16 cellular contexts compared by ENCODE assay signal in the genomic region with DNA sequence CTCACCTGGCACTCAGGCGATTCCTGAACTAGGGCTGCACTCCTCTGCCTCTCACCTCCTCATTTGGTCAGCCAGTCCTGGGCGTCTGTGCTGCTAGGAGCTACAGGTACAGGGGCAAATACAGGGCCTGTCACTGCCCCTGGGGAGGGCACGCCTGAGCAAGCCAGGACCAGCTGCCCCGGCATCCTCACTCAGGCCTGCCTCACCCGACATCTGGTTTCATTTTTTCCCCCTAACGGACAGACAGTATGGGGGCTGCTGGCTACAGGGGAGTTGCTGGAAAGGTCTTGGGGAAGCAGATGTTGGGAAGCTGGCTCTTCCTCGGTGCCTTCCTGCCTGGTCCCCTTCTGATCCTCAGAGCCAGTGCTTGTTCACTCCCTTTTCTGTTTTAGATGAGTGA.
DNase-seq lines count a peak whose midpoint lies in the region; ATAC-seq and TF ChIP-seq lines count a peak whose summit lies in the region.
"Had no signal": no experiment of that assay in that cellular context is flagged by ENCODE, and none has a peak within 500 bp of the region (broad histone marks: within the 10 kb centered on the region; RNA-seq: fewer than 3 reads in every experiment).

No MANE protein-coding gene starts in this region.

- no peaks in the 10 kb centered on the region for H3K9me3 Mint-ChIP-seq in dendritic cell treated with granulocyte-macrophage colony-stimulating factor and Interleukin-4, amounts not matched to agents 40 ng/mL and 50 ng/mL, for 4 days
- H3K9me3 Mint-ChIP-seq: activated naive CD4-positive, alpha-beta T cell treated with anti-CD3 and anti-CD28 coated beads, Interleukin-2, amount 50 U/mL, for 24 hours had no signal

- H3K27me3 Mint-ChIP-seq in dendritic cell treated with granulocyte-macrophage colony-stimulating factor and Interleukin-4, amounts not matched to agents 40 ng/mL and 50 ng/mL, for 4 days: no peaks in the 10 kb centered on the region
- H3K27me3 Mint-ChIP-seq: activated naive CD4-positive, alpha-beta T cell treated with anti-CD3 and anti-CD28 coated beads, Interleukin-2, amount 50 U/mL, for 24 hours had no signal

- peak overlapping the region; percentile 91 for H3K27ac Mint-ChIP-seq in dendritic cell treated with granulocyte-macrophage colony-stimulating factor and Interleukin-4, amounts not matched to agents 40 ng/mL and 50 ng/mL, for 4 days
- H3K27ac Mint-ChIP-seq: activated naive CD4-positive, alpha-beta T cell treated with anti-CD3 and anti-CD28 coated beads, Interleukin-2, amount 50 U/mL, for 24 hours had no signal

- no peak overlapping the region for H3K4me2 ChIP-seq in neural cell (ENCODE audit: low read length)

- H3K4me1 Mint-ChIP-seq in dendritic cell treated with granulocyte-macrophage colony-stimulating factor and Interleukin-4, amounts not matched to agents 40 ng/mL and 50 ng/mL, for 4 days (ENCODE audit: low read depth): peaks cover 95% of the 10 kb centered on the region
- H3K4me1 Mint-ChIP-seq: activated naive CD4-positive, alpha-beta T cell treated with anti-CD3 and anti-CD28 coated beads, Interleukin-2, amount 50 U/mL, for 24 hours had no signal

- DNase-seq in heart left ventricle: no peak
- DNase-seq in cardiac septum (ENCODE audit: low spot score): no peak
- no peak for DNase-seq in upper lobe of left lung
- no peak for DNase-seq in stimulated activated CD4-positive, alpha-beta T cell treated with anti-CD3 and anti-CD28 coated beads, Interleukin-2, amount 100 ng/mL, for 48 hours
- DNase-seq in DMS153 treated with DMSO at 0.1 percent for 48 hours (lab: John Stamatoyannopoulos, UW; ENCODE audit: unreplicated experiment): no peak
- no peak for DNase-seq in mesenteric fat pad (ENCODE audit: low spot score)
- DNase-seq: Calu3; mucosa of descending colon; NCI-H2081; NK-92 treated with Interleukin-12 subunit alpha and Interleukin-12 subunit beta, amount 100 ng/mL, for 24 hours; right lobe of liver; SJCRH30 had no signal

- H3K27me3 ChIP-seq in heart left ventricle (no peaks in the 10 kb centered on the region), neural cell (ENCODE audit: insufficient read depth, low read depth, low read length) (no peaks in the 10 kb centered on the region), upper lobe of left lung (no peaks in the 10 kb centered on the region)
- H3K27me3 ChIP-seq: right lobe of liver, SJCRH30 had no signal

- peak overlapping the region in 8 of 12 donors; percentile 16 to 97 (median 55) for H3K27ac ChIP-seq in heart left ventricle
- peak overlapping the region; percentile 63 for H3K27ac ChIP-seq in neural cell (ENCODE audit: low read length)
- peak overlapping the region; percentile 25 to 59 (median 51) for H3K27ac ChIP-seq in upper lobe of left lung
- H3K27ac ChIP-seq: right lobe of liver, SJCRH30, VCaP had no signal

- TF ChIP-seq CTCF in heart left ventricle (IDR thresholded peaks at IDR 0.05) (no peak), neural cell (IDR thresholded peaks at IDR 0.05; ENCODE audit: poor library complexity, severe bottlenecking) (no peak), upper lobe of left lung (IDR thresholded peaks at IDR 0.05) (no peak)

- H3K4me3 ChIP-seq in heart left ventricle (no peak overlapping the region), neural cell (ENCODE audit: low read length) (no peak overlapping the region), upper lobe of left lung (no peak overlapping the region)
- H3K4me3 ChIP-seq: mucosa of descending colon, right lobe of liver, SJCRH30 had no signal

- peaks cover 72% of the 10 kb centered on the region for H3K36me3 Mint-ChIP-seq in dendritic cell treated with granulocyte-macrophage colony-stimulating factor and Interleukin-4, amounts not matched to agents 40 ng/mL and 50 ng/mL, for 4 days (ENCODE audit: low read depth)
- H3K36me3 Mint-ChIP-seq: activated naive CD4-positive, alpha-beta T cell treated with anti-CD3 and anti-CD28 coated beads, Interleukin-2, amount 50 U/mL, for 24 hours had no signal

- peaks cover 83% of the 10 kb centered on the region for H3K79me2 ChIP-seq in neural cell (replicated peaks; ENCODE audit: insufficient read depth, low read length)

- TF ChIP-seq EP300 in neural cell (conservative IDR thresholded peaks at IDR 0.05; ENCODE audit: poor library complexity, severe bottlenecking) (no peak), upper lobe of left lung (IDR thresholded peaks at IDR 0.05) (no peak)

- H3K36me3 ChIP-seq in heart left ventricle (peaks cover 0 to 13% (median 0%) of the 10 kb centered on the region in 9 donors), neural cell (ENCODE audit: insufficient read depth, low read length) (peaks cover 6% of the 10 kb centered on the region), upper lobe of left lung (peaks cover 0 to 11% (median 2%) of the 10 kb centered on the region in 4 donors)
- H3K36me3 ChIP-seq: right lobe of liver, SJCRH30 had no signal

- H3K9ac ChIP-seq in neural cell (ENCODE audit: low read length): peak overlapping the region; percentile 48

- H3K9me2 ChIP-seq in neural cell (ENCODE audit: insufficient read depth, low read length): no peaks in the 10 kb centered on the region

- H3K9me3 ChIP-seq in heart left ventricle (no peaks in the 10 kb centered on the region), neural cell (ENCODE audit: low read length) (no peaks in the 10 kb centered on the region), upper lobe of left lung (no peaks in the 10 kb centered on the region)
- H3K9me3 ChIP-seq: mucosa of descending colon, right lobe of liver, SJCRH30 had no signal

- H2AFZ ChIP-seq in neural cell (ENCODE audit: low read depth, low read length): no peak overlapping the region

- TF ChIP-seq RAD21 in neural cell (conservative IDR thresholded peaks at IDR 0.05): no peak

- H3F3A ChIP-seq in neural cell (ENCODE audit: insufficient read depth, low read length, poor library complexity, severe bottlenecking): no peaks in the 10 kb centered on the region

- WGBS in heart left ventricle, 4 donors: 77 to 86% (median 81%) methylated on average over 7 of the region's 7 CpGs
- 81 to 85% methylated on average over 6 to 7 of the region's 7 CpGs for WGBS in upper lobe of left lung, 2 donors

- ATAC-seq in heart left ventricle (no peak), upper lobe of left lung (ENCODE audit: low FRiP score in 2 of 2) (no peak)
- ATAC-seq: mucosa of descending colon had no signal

- no peak for TF ChIP-seq POLR2A in heart left ventricle (IDR thresholded peaks at IDR 0.05)
- TF ChIP-seq POLR2A in upper lobe of left lung (IDR thresholded peaks at IDR 0.05): no peak

- H4K20me1 ChIP-seq in neural cell (ENCODE audit: insufficient read depth): peaks cover 65% of the 10 kb centered on the region

- H3K4me1 ChIP-seq in heart left ventricle (peaks cover 35 to 100% (median 96%) of the 10 kb centered on the region in 12 donors), upper lobe of left lung (peaks cover 74 to 90% (median 80%) of the 10 kb centered on the region in 4 donors)
- H3K4me1 ChIP-seq: SJCRH30 had no signal

- intact Hi-C loops in heart left ventricle (cut with DNase I): loop anchor here in 3 of 10 donors (5.0 to 10.0 kb wide), 2 partner anchors 45 to 48 kb away; no protein-coding TSS in a partner anchor
- intact Hi-C loops in cardiac septum (cut with DNase I): no loop called here
- intact Hi-C loops in dendritic cell treated with granulocyte-macrophage colony-stimulating factor and Interleukin-4, amounts not matched to agents 40 ng/mL and 50 ng/mL, for 4 days (cut with micrococcal nuclease): no loop called here

- no peak overlapping the region for H3K4me3 Mint-ChIP-seq in dendritic cell treated with granulocyte-macrophage colony-stimulating factor and Interleukin-4, amounts not matched to agents 40 ng/mL and 50 ng/mL, for 4 days
- H3K4me3 Mint-ChIP-seq: activated naive CD4-positive, alpha-beta T cell treated with anti-CD3 and anti-CD28 coated beads, Interleukin-2, amount 50 U/mL, for 24 hours had no signal

TF ChIP-seq in neural cell, 6 proteins besides CTCF, POLR2A, EP300 and RAD21:
- no peak for TF ChIP-seq SMC3 (conservative IDR thresholded peaks at IDR 0.05; ENCODE audit: poor library complexity)
- no peak for TF ChIP-seq REST (IDR thresholded peaks at IDR 0.05; ENCODE audit: borderline replicate concordance)
- TF ChIP-seq POLR2AphosphoS5 (IDR thresholded peaks at IDR 0.05): no peak
- TF ChIP-seq EZH2 (IDR thresholded peaks at IDR 0.05; ENCODE audit: borderline replicate concordance, insufficient read depth, low read length, poor library complexity, severe bottlenecking): no peak
- TF ChIP-seq MXI1 (conservative IDR thresholded peaks at IDR 0.05; ENCODE audit: poor library complexity, severe bottlenecking): no peak
- no peak for TF ChIP-seq TAF1 (IDR thresholded peaks at IDR 0.05; ENCODE audit: low read depth)
